In the genomic region with DNA sequence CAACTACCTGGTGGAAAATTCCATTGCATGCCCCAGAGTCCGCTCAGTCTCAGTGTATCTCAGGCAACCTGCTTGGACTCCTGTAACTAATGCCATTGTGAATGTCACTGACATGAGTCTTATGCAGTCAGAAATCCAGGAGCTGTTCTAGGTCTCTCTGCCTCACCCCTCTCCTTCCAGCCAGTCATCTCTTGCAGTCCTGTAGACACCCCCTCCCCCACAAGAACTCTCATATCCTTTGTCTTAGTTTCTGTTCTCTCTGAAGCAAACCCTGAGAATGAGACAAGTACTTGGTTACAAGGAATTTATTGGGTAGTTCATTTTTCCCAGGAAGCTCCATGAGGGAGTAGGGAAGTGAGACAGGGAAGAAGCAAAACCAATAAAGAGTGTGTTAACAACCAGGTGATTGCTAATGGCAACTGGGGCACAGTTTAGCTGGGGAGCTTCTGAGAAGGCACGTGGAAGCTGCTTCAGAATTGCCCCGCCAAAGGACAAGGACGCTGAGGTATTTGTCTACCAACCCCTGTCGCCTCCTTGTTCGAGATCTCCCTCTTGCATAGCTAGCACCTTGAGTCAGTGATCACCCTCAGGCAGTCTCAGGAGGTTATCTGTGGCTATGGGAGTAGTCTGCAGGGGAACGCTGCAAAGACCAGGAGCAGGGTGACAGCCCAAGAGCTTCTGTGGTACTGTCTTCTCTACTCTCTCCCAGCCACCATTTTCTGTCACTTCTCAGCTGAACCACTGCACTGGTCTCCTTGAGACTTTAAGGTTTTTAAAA, we compare ENCODE assay signal across 19 cellular contexts.
DNase-seq lines count a peak whose midpoint lies in the region; ATAC-seq, FAIRE-seq and TF ChIP-seq lines count a peak whose summit lies in the region.
"Had no signal": no experiment of that assay in that cellular context is flagged by ENCODE, and none has a peak within 500 bp of the region (broad histone marks: within the 10 kb centered on the region; RNA-seq: fewer than 3 reads in every experiment).

No MANE protein-coding gene starts in this region.

- POLR2A ChIA-PET in HepG2 (lab: Yijun Ruan, JAX): no interaction called here

- intact Hi-C loops in HepG2 (cut with micrococcal nuclease; ENCODE audit: unreplicated experiment): no loop called here
- intact Hi-C loops in right lobe of liver (cut with DNase I): no loop called here

- in situ Hi-C loops in HepG2 (cut with HindIII; ENCODE audit: extremely low pct_ligation_motif_present, low pct_unique_long_range_greater_than_20kb): loop anchor here (10.0 kb wide), 1 partner anchor 914 kb away; a partner anchor contains a TSS

- CTCF ChIA-PET in HepG2 (lab: Yijun Ruan, JAX; ENCODE audit: low intra/inter-chr PET ratio, low total read pairs): no interaction called here

- no peaks in the 10 kb centered on the region for H4K20me1 ChIP-seq in HepG2 (ENCODE audit: insufficient read depth, low read length)
- H4K20me1 ChIP-seq in OCI-LY3 (ENCODE audit: insufficient read depth, low read length): no peaks in the 10 kb centered on the region

- H3K9me3 ChIP-seq in HepG2 (ENCODE audit: low read length) (no peaks in the 10 kb centered on the region), right lobe of liver (no peaks in the 10 kb centered on the region), OCI-LY3 (ENCODE audit: insufficient read depth, low read length) (no peaks in the 10 kb centered on the region)
- H3K9me3 ChIP-seq: right atrium auricular region, tibial nerve had no signal

- no peaks in the 10 kb centered on the region for H3K79me2 ChIP-seq in HepG2 (ENCODE audit: insufficient read depth, low read length)
- H3K79me2 ChIP-seq in OCI-LY3 (ENCODE audit: low read length): no peaks in the 10 kb centered on the region

- H2AFZ ChIP-seq in HepG2 (ENCODE audit: low read length) (no peak overlapping the region), OCI-LY3 (ENCODE audit: low read depth, low read length) (peak overlapping the region; percentile 75; the same call in 1 of the 2 replicates)

- TF ChIP-seq POLR2A in HepG2 (IDR thresholded peaks at IDR 0.05; ENCODE audit: insufficient read depth in 1 of 2, low read depth in 2 of 2, low read length in 2 of 2): no peak
- TF ChIP-seq POLR2A in right lobe of liver (IDR thresholded peaks at IDR 0.05): no peak

- TF ChIP-seq CTCF in HepG2 (CRISPR knock-in tag; IDR thresholded peaks at IDR 0.05): no peak
- no peak for TF ChIP-seq CTCF in right lobe of liver (IDR thresholded peaks at IDR 0.05)
- no peak for TF ChIP-seq CTCF in OCI-LY3 (IDR thresholded peaks at IDR 0.05; ENCODE audit: low read depth, low read length)

- ATAC-seq in HepG2 (peak; percentile 22; the same call in 2 of the 3 replicates), right lobe of liver (no peak), HG02870 (IDR thresholded peaks at IDR 0.05; ENCODE audit: unreplicated experiment) (peak; percentile 87), GM18870 (IDR thresholded peaks at IDR 0.05; ENCODE audit: unreplicated experiment) (no peak)
- ATAC-seq: activated naive CD8-positive, alpha-beta T cell treated with anti-CD3 and anti-CD28 coated beads, Interleukin-2, amount 50 U/mL, for 24 hours; CD8-positive, alpha-beta T cell had no signal

- no peak for TF ChIP-seq RAD21 in HepG2 (CRISPR knock-in tag; IDR thresholded peaks at IDR 0.05)

- TF ChIP-seq EP300 in HepG2 (IDR thresholded peaks at IDR 0.05; ENCODE audit: low read depth in 2 of 2, low read length in 2 of 2): no peak
- no peak for TF ChIP-seq EP300 in HepG2 (CRISPR knock-in tag; IDR thresholded peaks at IDR 0.05; ENCODE audit: borderline replicate concordance)

- H3K4me1 ChIP-seq in HepG2 (ENCODE audit: insufficient read depth, low read length) (no peaks in the 10 kb centered on the region), right lobe of liver (no peaks in the 10 kb centered on the region), OCI-LY3 (ENCODE audit: low read length) (peaks cover 20% of the 10 kb centered on the region)
- H3K4me1 ChIP-seq: right atrium auricular region had no signal

- WGBS in HepG2 (ENCODE audit: low lambda C conversion rate): 18% methylated on average over 7 of the region's 7 CpGs
- WGBS in right lobe of liver (ENCODE audit: insufficient coverage, low coverage, low lambda C conversion rate, missing lambda C conversion rate): 51% methylated on average over 4 of the region's 7 CpGs

- no peaks in the 10 kb centered on the region for H3K27me3 ChIP-seq in HepG2 (ENCODE audit: control insufficient read depth in 1 of 2, insufficient read depth in 2 of 2, low read length in 2 of 2)
- no peaks in the 10 kb centered on the region for H3K27me3 ChIP-seq in right lobe of liver
- H3K27me3 ChIP-seq in OCI-LY3 (ENCODE audit: low read depth, low read length): no peaks in the 10 kb centered on the region
- H3K27me3 ChIP-seq: right atrium auricular region, tibial nerve had no signal

- no peak overlapping the region for H3K4me2 ChIP-seq in HepG2 (ENCODE audit: low read depth, low read length)
- peak overlapping the region; percentile 62 for H3K4me2 ChIP-seq in OCI-LY3 (ENCODE audit: low read length)

- H3K27ac ChIP-seq in HepG2 (ENCODE audit: extremely low read length, insufficient read depth, low read length): no peak overlapping the region
- no peak overlapping the region for H3K27ac ChIP-seq in right lobe of liver
- H3K27ac ChIP-seq in OCI-LY3 (ENCODE audit: low read length): peak overlapping the region; percentile 9
- H3K27ac ChIP-seq: right atrium auricular region, tibial nerve had no signal

- H3K36me3 ChIP-seq in HepG2 (replicated peaks in 1 of 2; ENCODE audit: control insufficient read depth in 1 of 2, insufficient read depth in 2 of 2, low read length in 2 of 2) (no peaks in the 10 kb centered on the region), right lobe of liver (no peaks in the 10 kb centered on the region), OCI-LY3 (replicated peaks; ENCODE audit: low read depth, low read length) (no peaks in the 10 kb centered on the region)
- H3K36me3 ChIP-seq: right atrium auricular region, tibial nerve had no signal

- DNase-seq in HepG2 (ENCODE audit: low spot score): no peak
- DNase-seq in right lobe of liver: no peak
- DNase-seq in HPDE6-E6E7 (ENCODE audit: extremely low spot score): no peak
- DNase-seq in stimulated activated naive CD4-positive, alpha-beta T cell treated with Interleukin-2 at 50 U/mL for 16 hours (lab: John Stamatoyannopoulos, UW): no peak
- no peak for DNase-seq in mucosa of gallbladder (ENCODE audit: low spot score)
- DNase-seq: 8988T; activated CD4-positive, alpha-beta T cell treated with anti-CD3 and anti-CD28 coated beads, Interleukin-2, amount 10 ng/mL, durations not matched to agents 7 days and 5 days; activated naive CD8-positive, alpha-beta T cell treated with anti-CD3 and anti-CD28 coated beads, Interleukin-2, amount 50 U/mL, for 24 hours; activated T-cell treated with anti-CD3 and anti-CD28 coated beads, Interleukin-2, amount 50 U/mL, for 24 hours; CD8-positive, alpha-beta T cell; EL; mammary epithelial cell; stimulated activated CD4-positive, alpha-beta T cell treated with anti-CD3 and anti-CD28 coated beads, Interleukin-1b, Interleukin-23, amount 100 ng/mL, for 48 hours had no signal

- H3K9ac ChIP-seq in HepG2 (ENCODE audit: insufficient read depth, low read depth, low read length): no peak overlapping the region
- peak overlapping the region; percentile 29 for H3K9ac ChIP-seq in OCI-LY3 (ENCODE audit: low read length)

- no TSS peak for BruUV-seq in HepG2 (replicated peaks; lab: Mats Ljungman, UMichigan)

- no peak overlapping the region for H3K4me3 ChIP-seq in HepG2 (replicated peaks in 1 of 3; ENCODE audit: insufficient read depth in 1 of 3, low read depth in 2 of 3, low read length in 3 of 3)
- no peak overlapping the region for H3K4me3 ChIP-seq in right lobe of liver
- peak overlapping the region; percentile 46 for H3K4me3 ChIP-seq in OCI-LY3 (ENCODE audit: low read length)
- H3K4me3 ChIP-seq: right atrium auricular region, tibial nerve had no signal

- no peak for FAIRE-seq in HepG2 (lab: Jason Lieb, UNC)
- FAIRE-seq: frontal cortex had no signal

TF ChIP-seq in HepG2, 621 proteins besides CTCF, POLR2A, EP300 and RAD21 (continues in another document):
- TF ChIP-seq ZNF572 (CRISPR knock-in tag; IDR thresholded peaks at IDR 0.05): no peak
- no peak for TF ChIP-seq EEA1 (CRISPR knock-in tag; IDR thresholded peaks at IDR 0.05; ENCODE audit: borderline replicate concordance)
- TF ChIP-seq ZNF10 (CRISPR knock-in tag; IDR thresholded peaks at IDR 0.05; ENCODE audit: borderline replicate concordance, low read depth): no peak
- TF ChIP-seq, protein P1, sequence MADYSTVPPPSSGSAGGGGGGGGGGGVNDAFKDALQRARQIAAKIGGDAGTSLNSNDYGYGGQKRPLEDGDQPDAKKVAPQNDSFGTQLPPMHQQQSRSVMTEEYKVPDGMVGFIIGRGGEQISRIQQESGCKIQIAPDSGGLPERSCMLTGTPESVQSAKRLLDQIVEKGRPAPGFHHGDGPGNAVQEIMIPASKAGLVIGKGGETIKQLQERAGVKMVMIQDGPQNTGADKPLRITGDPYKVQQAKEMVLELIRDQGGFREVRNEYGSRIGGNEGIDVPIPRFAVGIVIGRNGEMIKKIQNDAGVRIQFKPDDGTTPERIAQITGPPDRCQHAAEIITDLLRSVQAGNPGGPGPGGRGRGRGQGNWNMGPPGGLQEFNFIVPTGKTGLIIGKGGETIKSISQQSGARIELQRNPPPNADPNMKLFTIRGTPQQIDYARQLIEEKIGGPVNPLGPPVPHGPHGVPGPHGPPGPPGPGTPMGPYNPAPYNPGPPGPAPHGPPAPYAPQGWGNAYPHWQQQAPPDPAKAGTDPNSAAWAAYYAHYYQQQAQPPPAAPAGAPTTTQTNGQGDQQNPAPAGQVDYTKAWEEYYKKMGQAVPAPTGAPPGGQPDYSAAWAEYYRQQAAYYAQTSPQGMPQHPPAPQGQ (CRISPR knock-in tag; IDR thresholded peaks at IDR 0.05; ENCODE audit: borderline replicate concordance): no peak
- TF ChIP-seq ZNF878 (CRISPR knock-in tag; IDR thresholded peaks at IDR 0.05): no peak
- no peak for TF ChIP-seq IRF2 (CRISPR knock-in tag; IDR thresholded peaks at IDR 0.05)
- TF ChIP-seq, protein P2, sequence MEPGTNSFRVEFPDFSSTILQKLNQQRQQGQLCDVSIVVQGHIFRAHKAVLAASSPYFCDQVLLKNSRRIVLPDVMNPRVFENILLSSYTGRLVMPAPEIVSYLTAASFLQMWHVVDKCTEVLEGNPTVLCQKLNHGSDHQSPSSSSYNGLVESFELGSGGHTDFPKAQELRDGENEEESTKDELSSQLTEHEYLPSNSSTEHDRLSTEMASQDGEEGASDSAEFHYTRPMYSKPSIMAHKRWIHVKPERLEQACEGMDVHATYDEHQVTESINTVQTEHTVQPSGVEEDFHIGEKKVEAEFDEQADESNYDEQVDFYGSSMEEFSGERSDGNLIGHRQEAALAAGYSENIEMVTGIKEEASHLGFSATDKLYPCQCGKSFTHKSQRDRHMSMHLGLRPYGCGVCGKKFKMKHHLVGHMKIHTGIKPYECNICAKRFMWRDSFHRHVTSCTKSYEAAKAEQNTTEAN (CRISPR knock-in tag; conservative IDR thresholded peaks at IDR 0.05): no peak

Comparison
In these comparisons a context has a peak if more than half of its experiments do, and no peak if none do; other contexts are left out.
1. ATAC-seq: peak in HepG2 (single experiment) and HG02870 (single experiment); none in right lobe of liver (0 of 4) and GM18870 (single experiment).